Comparison of ENCODE assay signal across 1 cellular context in genomic region chr17:34254146-34254545, GRCh38.
TF ChIP-seq lines count a peak whose summit lies in the region.

No MANE protein-coding gene starts in this region.

TF ChIP-seq in SK-N-SH, 30 proteins besides CTCF, POLR2A, EP300 and RAD21 (continued from another document):
- TF ChIP-seq PBX3 (IDR thresholded peaks at IDR 0.05), result peak; percentile 59
- TF ChIP-seq RXRA (IDR thresholded peaks at IDR 0.05; ENCODE audit: borderline replicate concordance, low read depth), result peak; percentile 48; the same call in 1 of the 2 replicates
- peak; percentile 13; the same call in 1 of the 2 replicates for TF ChIP-seq NFIC (IDR thresholded peaks at IDR 0.05; ENCODE audit: borderline replicate concordance)
- TF ChIP-seq RFX5 (IDR thresholded peaks at IDR 0.05; ENCODE audit: low read length), result no peak
- TF ChIP-seq TCF12 (IDR thresholded peaks at IDR 0.05), result peak; percentile 43; the same call in 1 of the 2 replicates
- no peak for TF ChIP-seq USF2 (IDR thresholded peaks at IDR 0.05; ENCODE audit: borderline replicate concordance, low read depth, low read length)
- TF ChIP-seq FOSL2 (IDR thresholded peaks at IDR 0.05; ENCODE audit: borderline replicate concordance, low read depth), result peak; percentile 67; the same call in 1 of the 2 replicates
- TF ChIP-seq SMC3 (IDR thresholded peaks at IDR 0.05; ENCODE audit: low read depth, low read length), result no peak
